Comparison of ENCODE assay signal across 8 cellular contexts in genomic region chrX:154548028-154548316, GRCh38. TPM values are rescaled to one million over a fixed set of nuclear protein-coding genes. Genes with fewer than 3 reads are reported as not detected.
DNase-seq lines count a peak whose midpoint lies in the region; ATAC-seq and TF ChIP-seq lines count a peak whose summit lies in the region.

No MANE protein-coding gene starts in this region.

- no peak for ATAC-seq in naive thymus-derived CD4-positive, alpha-beta T cell
- no peak for ATAC-seq in HG02981 (IDR thresholded peaks at IDR 0.05; ENCODE audit: unreplicated experiment)
- ATAC-seq in GM18498 (IDR thresholded peaks at IDR 0.05; ENCODE audit: unreplicated experiment), result no peak

- H3K27ac Mint-ChIP-seq in naive thymus-derived CD4-positive, alpha-beta T cell, result peak overlapping the region; percentile 88 to 97 (median 93)

- H3K4me1 Mint-ChIP-seq in naive thymus-derived CD4-positive, alpha-beta T cell, result peaks cover 24 to 53% (median 38%) of the 10 kb centered on the region in 7 donors

- no peaks in the 10 kb centered on the region for H3K27me3 Mint-ChIP-seq in naive thymus-derived CD4-positive, alpha-beta T cell

- H3K27me3 ChIP-seq in BE2C, result no peaks in the 10 kb centered on the region
- no peaks in the 10 kb centered on the region for H3K27me3 ChIP-seq in naive thymus-derived CD4-positive, alpha-beta T cell (ENCODE audit: control insufficient read depth in 2 of 2, insufficient read depth in 2 of 2, low read length in 2 of 2)

- H3K27ac ChIP-seq in cingulate gyrus (ENCODE audit: low read depth, low read length), result peak overlapping the region; percentile 32
- peak overlapping the region; percentile 93 for H3K27ac ChIP-seq in naive thymus-derived CD4-positive, alpha-beta T cell (ENCODE audit: low read depth, low read length)

- POLR2A ChIA-PET in naive thymus-derived CD4-positive, alpha-beta T cell (lab: Charles Lee), result interaction anchor here (0.6 to 2.9 kb wide), 11 partner anchors 21 to 577 kb away, joined by 3 to 9 read pairs (median 4); partner anchors contain the start of genes EMD, GAB3, HCFC1 and RPL10

- TF ChIP-seq CTCF in BE2C (IDR thresholded peaks at IDR 0.05; ENCODE audit: low read depth, low read length) (no peak), LNCaP clone FGC (IDR thresholded peaks at IDR 0.05; ENCODE audit: control insufficient read depth, extremely low read depth, insufficient read depth) (no peak)

- intact Hi-C loops in naive thymus-derived CD4-positive, alpha-beta T cell (cut with micrococcal nuclease), result no loop called here

- CTCF ChIA-PET in naive thymus-derived CD4-positive, alpha-beta T cell (lab: Charles Lee), result no interaction called here

- H3K4me1 ChIP-seq in BE2C, result no peaks in the 10 kb centered on the region
- H3K4me1 ChIP-seq in naive thymus-derived CD4-positive, alpha-beta T cell (ENCODE audit: control insufficient read depth in 2 of 2, insufficient read depth in 2 of 2, low read length in 2 of 2), result peaks cover 20 to 38% of the 10 kb centered on the region in 2 donors

- peak overlapping the region; percentile 93 for H3K4me3 ChIP-seq in BE2C (ENCODE audit: low read depth, low read length)
- H3K4me3 ChIP-seq in LNCaP clone FGC (ENCODE audit: low read depth, low read length), result peak overlapping the region; percentile 90
- H3K4me3 ChIP-seq in naive thymus-derived CD4-positive, alpha-beta T cell (ENCODE audit: low read length), result peak overlapping the region; percentile 75

- H3K36me3 ChIP-seq in BE2C, result no peaks in the 10 kb centered on the region
- H3K36me3 ChIP-seq in naive thymus-derived CD4-positive, alpha-beta T cell (ENCODE audit: control insufficient read depth in 2 of 3, insufficient read depth in 3 of 3, low read length in 3 of 3), result peaks cover 0 to 1% (median 0%) of the 10 kb centered on the region in 3 experiments

- no peaks in the 10 kb centered on the region for H3K9me3 ChIP-seq in BE2C
- no peaks in the 10 kb centered on the region for H3K9me3 ChIP-seq in naive thymus-derived CD4-positive, alpha-beta T cell (ENCODE audit: control insufficient read depth in 2 of 3, low read length in 3 of 3)

- DNase-seq in BE2C, result no peak
- DNase-seq in LNCaP clone FGC (ENCODE audit: low read depth), result no peak
- DNase-seq in naive thymus-derived CD4-positive, alpha-beta T cell, result peak in 1 of 9 donors; percentile 7
- no peak for DNase-seq in T1000 (lab: John Stamatoyannopoulos, UW)
- DNase-seq in NCI-H1694 (lab: John Stamatoyannopoulos, UW), result no peak

- H3K9me3 Mint-ChIP-seq in naive thymus-derived CD4-positive, alpha-beta T cell, result no peaks in the 10 kb centered on the region

- H3K4me3 Mint-ChIP-seq in naive thymus-derived CD4-positive, alpha-beta T cell, result peak overlapping the region; percentile 84 to 98 (median 90)

- H3K36me3 Mint-ChIP-seq in naive thymus-derived CD4-positive, alpha-beta T cell, result peaks cover 0 to 22% (median 3%) of the 10 kb centered on the region in 5 donors

RNA-seq across cellular contexts. Expression of gene IKBKG, which starts 0.6 kb away (rescaled TPM):
- 74.8 TPM for polyA plus RNA-seq in BE2C (2012; ENCODE audit: insufficient read depth, insufficient read length, low read depth)
- 10 to 100 TPM; 29.6 to 45.5 (median 38.8) TPM for total RNA-seq in naive thymus-derived CD4-positive, alpha-beta T cell
- polyA plus RNA-seq in naive thymus-derived CD4-positive, alpha-beta T cell, result 10 to 100 TPM; 19.6 to 26.4 TPM

RNA-seq across cellular contexts. Expression of gene G6PD, which starts 1.3 kb away (rescaled TPM):
- polyA plus RNA-seq in BE2C (2012; ENCODE audit: insufficient read depth, insufficient read length, low read depth), result 207 TPM
- 10 to 100 TPM; 35.4 to 74.3 (median 52.7) TPM for total RNA-seq in naive thymus-derived CD4-positive, alpha-beta T cell
- polyA plus RNA-seq in naive thymus-derived CD4-positive, alpha-beta T cell, result 1 to 10 TPM; 3.9 to 6.2 TPM

RNA-seq across cellular contexts. Expression of gene FAM3A, which starts 31.9 kb away (rescaled TPM):
- polyA plus RNA-seq in BE2C (2012; ENCODE audit: insufficient read depth, insufficient read length, low read depth), result 29.7 TPM
- 10 to 100 TPM; 37.6 to 63.7 (median 50.9) TPM for total RNA-seq in naive thymus-derived CD4-positive, alpha-beta T cell
- polyA plus RNA-seq in naive thymus-derived CD4-positive, alpha-beta T cell, result 10 to 100 TPM; 22.2 to 31.1 TPM

RNA-seq across cellular contexts. Expression of gene CTAG1A, which starts 37.0 kb away (rescaled TPM):
- not detected for polyA plus RNA-seq in BE2C (2012; ENCODE audit: insufficient read depth, insufficient read length, low read depth)
- not detected for total RNA-seq in naive thymus-derived CD4-positive, alpha-beta T cell
- polyA plus RNA-seq in naive thymus-derived CD4-positive, alpha-beta T cell, result not detected

RNA-seq across cellular contexts. Expression of gene SLC10A3, which starts 57.5 kb away (rescaled TPM):
- polyA plus RNA-seq in BE2C (2012; ENCODE audit: insufficient read depth, insufficient read length, low read depth), result 20.6 TPM
- total RNA-seq in naive thymus-derived CD4-positive, alpha-beta T cell, result 10 to 100 TPM; 11.7 to 22.7 (median 19.0) TPM
- 10 to 100 TPM; 35.0 to 58.7 TPM for polyA plus RNA-seq in naive thymus-derived CD4-positive, alpha-beta T cell
